In the genomic region with DNA sequence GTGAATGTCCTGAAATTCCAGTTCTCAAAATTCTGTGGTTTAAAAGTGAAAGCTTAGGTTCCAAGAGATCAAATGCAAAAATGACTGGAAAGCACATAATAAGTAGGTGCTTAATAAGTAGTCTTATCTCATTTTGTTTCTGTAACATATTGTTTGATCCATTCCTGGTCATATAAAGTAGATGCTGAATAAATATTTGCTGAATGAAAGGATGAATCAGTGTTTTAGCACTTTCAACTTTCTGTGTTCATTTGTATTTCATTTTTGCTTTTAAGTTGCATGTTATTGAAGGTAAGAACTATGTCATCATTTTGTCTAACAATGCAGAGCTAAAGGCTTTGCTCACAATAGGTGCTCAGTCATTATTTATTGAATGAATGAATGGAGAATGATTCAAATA, we compare ENCODE assay signal across 21 cellular contexts.
"Had no signal": no experiment of that assay in that cellular context is flagged by ENCODE, and none has a peak within 500 bp of the region (broad histone marks: within the 10 kb centered on the region; RNA-seq: fewer than 3 reads in every experiment).

No MANE protein-coding gene starts in this region.

- H3K9me3 Mint-ChIP-seq: activated CD4-positive, alpha-beta T cell treated with anti-CD3 and anti-CD28 coated beads, Interleukin-2, amount 10 ng/mL, durations not matched to agents 24 days and 14 days; activated naive CD4-positive, alpha-beta T cell treated with anti-CD3 and anti-CD28 coated beads for 36 hours; activated T-cell treated with anti-CD3 and anti-CD28 coated beads, Interleukin-2, amount 50 U/mL, for 24 hours had no signal

- H3K4me2 ChIP-seq: KMS-11 had no signal

- H3K4me3 Mint-ChIP-seq: activated CD4-positive, alpha-beta T cell treated with anti-CD3 and anti-CD28 coated beads, Interleukin-2, amount 10 ng/mL, durations not matched to agents 24 days and 14 days; activated CD8-positive, alpha-beta memory T cell treated with anti-CD3 and anti-CD28 coated beads, Interleukin-2, amount 10 ng/mL, durations not matched to agents 7 days and 5 days; activated naive CD4-positive, alpha-beta T cell treated with anti-CD3 and anti-CD28 coated beads for 36 hours; activated naive CD8-positive, alpha-beta T cell; activated T-cell treated with anti-CD3 and anti-CD28 coated beads, Interleukin-2, amount 50 U/mL, for 24 hours had no signal

- H3K27ac Mint-ChIP-seq: activated CD4-positive, alpha-beta T cell treated with anti-CD3 and anti-CD28 coated beads, Interleukin-2, amount 10 ng/mL, durations not matched to agents 24 days and 14 days; activated CD8-positive, alpha-beta memory T cell treated with anti-CD3 and anti-CD28 coated beads, Interleukin-2, amount 10 ng/mL, durations not matched to agents 7 days and 5 days; activated naive CD4-positive, alpha-beta T cell treated with anti-CD3 and anti-CD28 coated beads for 36 hours; activated naive CD8-positive, alpha-beta T cell; activated T-cell treated with anti-CD3 and anti-CD28 coated beads, Interleukin-2, amount 50 U/mL, for 24 hours had no signal

- ATAC-seq: activated CD8-positive, alpha-beta memory T cell treated with anti-CD3 and anti-CD28 coated beads, Interleukin-2, amount 10 ng/mL, durations not matched to agents 7 days and 5 days had no signal

- DNase-seq: activated CD4-positive, alpha-beta T cell treated with anti-CD3 and anti-CD28 coated beads for 1 hour; activated CD4-positive, alpha-beta T cell treated with anti-CD3 and anti-CD28 coated beads, Interleukin-2, amount 10 ng/mL, durations not matched to agents 24 days and 14 days; activated CD4-positive, alpha-beta T cell treated with anti-CD3 and anti-CD28 coated beads, Interleukin-2, amount 50 U/mL, for 48 hours; activated CD8-positive, alpha-beta memory T cell treated with anti-CD3 and anti-CD28 coated beads, Interleukin-2, amount 10 ng/mL, durations not matched to agents 7 days and 5 days; activated gamma-delta T cell; activated naive CD4-positive, alpha-beta T cell treated with anti-CD3 and anti-CD28 coated beads for 36 hours; activated T-cell treated with anti-CD3 and anti-CD28 coated beads, Interleukin-2, amount 50 U/mL, for 24 hours; amygdala; brain microvascular endothelial cell; cerebellar nuclear complex; MM.1S; NCI-H1105; NCI-H1436 treated with DMSO at 0.1 percent for 48 hours; NCI-H187; NCI-H2081 treated with DMSO at 0.1 percent for 48 hours; NCI-H446; NCI-H524 had no signal

- H3K27me3 ChIP-seq: brain microvascular endothelial cell, cardiac muscle cell had no signal

- H3K36me3 ChIP-seq: cardiac muscle cell had no signal

- H3K4me3 ChIP-seq: cardiac muscle cell, SK-N-MC had no signal

- H3K27me3 Mint-ChIP-seq: activated CD4-positive, alpha-beta T cell treated with anti-CD3 and anti-CD28 coated beads, Interleukin-2, amount 10 ng/mL, durations not matched to agents 24 days and 14 days; activated CD8-positive, alpha-beta memory T cell treated with anti-CD3 and anti-CD28 coated beads, Interleukin-2, amount 10 ng/mL, durations not matched to agents 7 days and 5 days; activated naive CD8-positive, alpha-beta T cell; activated T-cell treated with anti-CD3 and anti-CD28 coated beads, Interleukin-2, amount 50 U/mL, for 24 hours had no signal

- H3K9ac ChIP-seq: KMS-11 had no signal

- H3K27ac ChIP-seq: brain microvascular endothelial cell, cardiac muscle cell, KMS-11, SK-N-MC had no signal
